9 cellular contexts compared by ENCODE assay signal in the genomic region with DNA sequence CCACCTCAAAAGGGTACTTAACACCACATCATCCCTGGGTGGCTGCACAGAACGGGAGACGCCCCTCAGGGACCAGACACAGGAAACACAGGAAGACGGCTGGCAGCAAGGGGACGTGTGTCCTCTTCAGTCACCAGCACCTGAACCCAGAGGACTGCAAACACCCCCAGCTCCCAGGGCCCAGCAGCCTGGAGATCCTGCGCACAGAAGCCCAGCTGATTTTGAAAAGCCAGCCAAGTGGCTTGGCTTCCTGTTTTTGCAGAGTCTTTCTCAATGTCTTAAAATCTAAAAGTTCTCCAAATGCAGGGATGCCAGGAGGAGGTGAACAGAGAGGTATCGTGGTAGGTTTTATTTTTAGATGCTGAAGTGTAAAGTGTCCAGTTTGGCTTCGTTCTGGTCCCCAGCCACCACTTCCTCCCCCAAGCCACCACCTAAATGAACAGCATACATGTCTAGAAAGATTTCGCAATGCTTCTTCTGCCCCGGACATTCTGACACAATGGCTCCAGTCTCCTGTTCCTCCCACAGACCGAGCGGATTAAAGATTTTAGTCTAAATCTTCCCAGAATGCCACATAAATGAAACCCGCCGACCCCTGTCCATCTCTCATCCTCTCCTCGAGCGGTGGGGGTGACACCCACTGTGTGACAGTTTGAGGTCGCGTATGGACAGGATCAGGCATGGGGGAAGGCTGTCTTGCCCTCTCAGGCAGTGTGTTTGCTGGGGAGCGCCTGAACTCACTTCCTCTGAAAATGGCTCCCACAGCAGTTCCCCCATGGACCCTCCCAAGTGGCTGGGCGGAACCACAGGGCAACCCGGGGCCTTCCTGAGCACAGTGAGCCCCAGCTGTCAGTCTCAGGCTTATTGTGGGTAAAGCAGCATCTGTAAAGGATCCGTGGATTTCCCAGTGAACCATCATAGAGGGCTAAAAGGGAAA. TPM values are rescaled to one million over a fixed set of nuclear protein-coding genes. Genes with fewer than 3 reads are reported as not detected.
DNase-seq lines count a peak whose midpoint lies in the region; ATAC-seq, FAIRE-seq and TF ChIP-seq lines count a peak whose summit lies in the region.
"Had no signal": no experiment of that assay in that cellular context is flagged by ENCODE, and none has a peak within 500 bp of the region (broad histone marks: within the 10 kb centered on the region; RNA-seq: fewer than 3 reads in every experiment).

No MANE protein-coding gene starts in this region.

- intact Hi-C loops in HepG2 (cut with micrococcal nuclease; ENCODE audit: unreplicated experiment) = no loop called here

- WGBS in HepG2 (ENCODE audit: low lambda C conversion rate) = 14% methylated on average over 11 of the region's 21 CpGs

- FAIRE-seq in HepG2 (lab: Jason Lieb, UNC) = peak; percentile 85
- FAIRE-seq: G401.6 had no signal

- peaks cover 25% of the 10 kb centered on the region for H3K4me1 ChIP-seq in HepG2 (ENCODE audit: insufficient read depth, low read length)

- no peaks in the 10 kb centered on the region for H3K27me3 ChIP-seq in HepG2 (ENCODE audit: control insufficient read depth in 1 of 2, insufficient read depth in 2 of 2, low read length in 2 of 2)

- no peak overlapping the region for H2AFZ ChIP-seq in HepG2 (ENCODE audit: low read length)

- TF ChIP-seq POLR2A in HepG2 (IDR thresholded peaks at IDR 0.05; ENCODE audit: insufficient read depth in 1 of 2, low read depth in 2 of 2, low read length in 2 of 2) = no peak

- TF ChIP-seq RAD21 in HepG2 (CRISPR knock-in tag; IDR thresholded peaks at IDR 0.05) = no peak

- H4K20me1 ChIP-seq in HepG2 (ENCODE audit: insufficient read depth, low read length) = no peaks in the 10 kb centered on the region

- TF ChIP-seq EP300 in HepG2 (IDR thresholded peaks at IDR 0.05; ENCODE audit: low read depth in 2 of 2, low read length in 2 of 2) = no peak
- TF ChIP-seq EP300 in HepG2 (CRISPR knock-in tag; IDR thresholded peaks at IDR 0.05; ENCODE audit: borderline replicate concordance) = no peak

- DNase-seq in AG08395 (ENCODE audit: low spot score) (peak; percentile 46), HCEC 1CT (peak; percentile 33), amniotic epithelial cell (ENCODE audit: low read depth) (peak; percentile 67), HepG2 (ENCODE audit: low spot score) (peak; percentile 62), NCI-H526 treated with DMSO at 0.1 percent for 48 hours (lab: John Stamatoyannopoulos, UW) (no peak)
- DNase-seq in central memory CD4-positive, alpha-beta T cell = no peak

- no peak overlapping the region; the same call in 1 of the 2 replicates for H3K9ac ChIP-seq in HepG2 (ENCODE audit: insufficient read depth, low read depth, low read length)

- H3K4me3 ChIP-seq in HepG2 (replicated peaks in 1 of 3; ENCODE audit: insufficient read depth in 1 of 3, low read depth in 2 of 3, low read length in 3 of 3) = peak overlapping the region in 1 of 3 experiments; percentile 54; a peak in 2 of 6 replicates

- TF ChIP-seq CTCF in HepG2 (CRISPR knock-in tag; IDR thresholded peaks at IDR 0.05) = no peak

- CTCF ChIA-PET in HepG2 (lab: Yijun Ruan, JAX; ENCODE audit: low intra/inter-chr PET ratio, low total read pairs) = no interaction called here

- 0 out of 5 replicates have a peak, but pooled peaks cover 0 to 3% of the 10 kb centered on the region in 2 experiments for H3K36me3 ChIP-seq in HepG2 (replicated peaks in 1 of 2; ENCODE audit: control insufficient read depth in 1 of 2, insufficient read depth in 2 of 2, low read length in 2 of 2)

- H3K4me2 ChIP-seq in HepG2 (ENCODE audit: low read depth, low read length) = peak overlapping the region; percentile 66

- peak overlapping the region; percentile 0 for H3K27ac ChIP-seq in HepG2 (ENCODE audit: extremely low read length, insufficient read depth, low read length)

- POLR2A ChIA-PET in HepG2 (lab: Yijun Ruan, JAX) = no interaction called here

- H3K79me2 ChIP-seq in HepG2 (ENCODE audit: insufficient read depth, low read length) = no peaks in the 10 kb centered on the region

- ATAC-seq in HepG2 (peak; percentile 83), HG03378 (IDR thresholded peaks at IDR 0.05; ENCODE audit: unreplicated experiment) (no peak), GM21723 (IDR thresholded peaks at IDR 0.05; ENCODE audit: unreplicated experiment) (no peak)

- no TSS peak for BruUV-seq in HepG2 (replicated peaks; lab: Mats Ljungman, UMichigan)

- no peaks in the 10 kb centered on the region for H3K9me3 ChIP-seq in HepG2 (ENCODE audit: low read length)

- in situ Hi-C loops in HepG2 (cut with HindIII; ENCODE audit: extremely low pct_ligation_motif_present, low pct_unique_long_range_greater_than_20kb) = no loop called here

TF ChIP-seq in HepG2, 621 proteins besides CTCF, POLR2A, EP300 and RAD21 (continues in another document):
- TF ChIP-seq, protein P1, sequence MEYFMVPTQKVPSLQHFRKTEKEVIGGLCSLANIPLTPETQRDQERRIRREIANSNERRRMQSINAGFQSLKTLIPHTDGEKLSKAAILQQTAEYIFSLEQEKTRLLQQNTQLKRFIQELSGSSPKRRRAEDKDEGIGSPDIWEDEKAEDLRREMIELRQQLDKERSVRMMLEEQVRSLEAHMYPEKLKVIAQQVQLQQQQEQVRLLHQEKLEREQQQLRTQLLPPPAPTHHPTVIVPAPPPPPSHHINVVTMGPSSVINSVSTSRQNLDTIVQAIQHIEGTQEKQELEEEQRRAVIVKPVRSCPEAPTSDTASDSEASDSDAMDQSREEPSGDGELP (IDR thresholded peaks at IDR 0.05; ENCODE audit: borderline replicate concordance, low read depth) = peak; percentile 34; the same call in 1 of the 2 replicates
- TF ChIP-seq NCOA1 (CRISPR knock-in tag; IDR thresholded peaks at IDR 0.05) (no peak), SMYD3 (CRISPR knock-in tag; IDR thresholded peaks at IDR 0.05) (no peak), SETDB1 (CRISPR knock-in tag; IDR thresholded peaks at IDR 0.05; ENCODE audit: borderline replicate concordance) (no peak), ZNF891 (CRISPR knock-in tag; IDR thresholded peaks at IDR 0.05) (no peak), CEBPB (IDR thresholded peaks at IDR 0.05; ENCODE audit: borderline replicate concordance, low read depth, low read length) (peak; percentile 98), SALL1 (CRISPR knock-in tag; IDR thresholded peaks at IDR 0.05) (peak; percentile 24; the same call in 1 of the 2 replicates), ZNF720 (CRISPR knock-in tag; IDR thresholded peaks at IDR 0.05) (no peak)
- TF ChIP-seq, protein P2, sequence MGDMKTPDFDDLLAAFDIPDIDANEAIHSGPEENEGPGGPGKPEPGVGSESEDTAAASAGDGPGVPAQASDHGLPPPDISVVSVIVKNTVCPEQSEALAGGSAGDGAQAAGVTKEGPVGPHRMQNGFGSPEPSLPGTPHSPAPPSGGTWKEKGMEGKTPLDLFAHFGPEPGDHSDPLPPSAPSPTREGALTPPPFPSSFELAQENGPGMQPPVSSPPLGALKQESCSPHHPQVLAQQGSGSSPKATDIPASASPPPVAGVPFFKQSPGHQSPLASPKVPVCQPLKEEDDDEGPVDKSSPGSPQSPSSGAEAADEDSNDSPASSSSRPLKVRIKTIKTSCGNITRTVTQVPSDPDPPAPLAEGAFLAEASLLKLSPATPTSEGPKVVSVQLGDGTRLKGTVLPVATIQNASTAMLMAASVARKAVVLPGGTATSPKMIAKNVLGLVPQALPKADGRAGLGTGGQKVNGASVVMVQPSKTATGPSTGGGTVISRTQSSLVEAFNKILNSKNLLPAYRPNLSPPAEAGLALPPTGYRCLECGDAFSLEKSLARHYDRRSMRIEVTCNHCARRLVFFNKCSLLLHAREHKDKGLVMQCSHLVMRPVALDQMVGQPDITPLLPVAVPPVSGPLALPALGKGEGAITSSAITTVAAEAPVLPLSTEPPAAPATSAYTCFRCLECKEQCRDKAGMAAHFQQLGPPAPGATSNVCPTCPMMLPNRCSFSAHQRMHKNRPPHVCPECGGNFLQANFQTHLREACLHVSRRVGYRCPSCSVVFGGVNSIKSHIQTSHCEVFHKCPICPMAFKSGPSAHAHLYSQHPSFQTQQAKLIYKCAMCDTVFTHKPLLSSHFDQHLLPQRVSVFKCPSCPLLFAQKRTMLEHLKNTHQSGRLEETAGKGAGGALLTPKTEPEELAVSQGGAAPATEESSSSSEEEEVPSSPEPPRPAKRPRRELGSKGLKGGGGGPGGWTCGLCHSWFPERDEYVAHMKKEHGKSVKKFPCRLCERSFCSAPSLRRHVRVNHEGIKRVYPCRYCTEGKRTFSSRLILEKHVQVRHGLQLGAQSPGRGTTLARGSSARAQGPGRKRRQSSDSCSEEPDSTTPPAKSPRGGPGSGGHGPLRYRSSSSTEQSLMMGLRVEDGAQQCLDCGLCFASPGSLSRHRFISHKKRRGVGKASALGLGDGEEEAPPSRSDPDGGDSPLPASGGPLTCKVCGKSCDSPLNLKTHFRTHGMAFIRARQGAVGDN (CRISPR knock-in tag; IDR thresholded peaks at IDR 0.05) = peak; percentile 50; the same call in 1 of the 2 replicates

RNA-seq across cellular contexts. Expression of a gene that starts 41.6 kb away (rescaled TPM):
- 20.5 and 28.1 TPM in 2 replicates for total RNA-seq in HepG2 (2016; rRNA removed; fragmentation: Illumina TruSeq; extraction: Trizol)
- total RNA-seq in HepG2 (2016; cell fraction: cytosol; rRNA removed; fragmentation: Illumina TruSeq; extraction: Trizol; ENCODE audit: low read depth) = 8.4 and 11.5 TPM in 2 replicates
- 15.9 and 20.1 TPM in 2 replicates for total RNA-seq in HepG2 (2016; cell fraction: insoluble cytoplasmic fraction; rRNA removed; fragmentation: Illumina TruSeq; extraction: Trizol)
- 31.0 and 31.9 TPM in 2 replicates for total RNA-seq in HepG2 (2016; cell fraction: membrane; rRNA removed; fragmentation: Illumina TruSeq; extraction: Trizol)
- 11.8 and 15.8 TPM in 2 replicates for total RNA-seq in HepG2 (2016; cell fraction: nucleus; rRNA removed; fragmentation: Illumina TruSeq; extraction: Trizol)
- 47.5 and 64.2 TPM in 2 replicates for polyA plus RNA-seq in HepG2 (2011; rRNA removed)
- polyA plus RNA-seq in HepG2 (2011; cell fraction: cytosol; rRNA removed) = 30.0 and 37.2 TPM in 2 replicates
- 30.6 and 37.4 TPM in 2 replicates for polyA plus RNA-seq in HepG2 (2011; cell fraction: nucleus; rRNA removed)
- 17.7 and 18.1 TPM in 2 replicates for polyA plus RNA-seq in HepG2 (2012)
- polyA plus RNA-seq in HepG2 (2016; cell fraction: cytosol; fragmentation: Illumina TruSeq; extraction: Trizol; ENCODE audit: low read depth) = 21.3 and 21.6 TPM in 2 replicates
- polyA plus RNA-seq in HepG2 (2016; cell fraction: insoluble cytoplasmic fraction; fragmentation: Illumina TruSeq; extraction: Trizol; ENCODE audit: low read depth) = 28.1 and 40.5 TPM in 2 replicates
- 43.7 and 50.0 TPM in 2 replicates for polyA plus RNA-seq in HepG2 (2016; cell fraction: membrane; fragmentation: Illumina TruSeq; extraction: Trizol; ENCODE audit: low read depth)
- 24.0 and 25.1 TPM in 2 replicates for polyA plus RNA-seq in HepG2 (2016; cell fraction: nucleus; fragmentation: Illumina TruSeq; extraction: Trizol; ENCODE audit: insufficient read depth, low read depth)
- polyA minus RNA-seq in HepG2 (2011; rRNA and poly(A)+ RNA removed; ENCODE audit: low replicate concordance) = 147 and 407 TPM in 2 replicates
- 32.5 and 39.1 TPM in 2 replicates for polyA minus RNA-seq in HepG2 (2011; cell fraction: cytosol; rRNA and poly(A)+ RNA removed)
- polyA minus RNA-seq in HepG2 (2011; cell fraction: nucleus; rRNA and poly(A)+ RNA removed) = 12.5 and 17.4 TPM in 2 replicates

Comparison
In these comparisons a context has a peak if more than half of its experiments do, and no peak if none do; other contexts are left out.
1. DNase-seq: peak in AG08395 (single experiment), HCEC 1CT (single experiment), amniotic epithelial cell (single experiment) and HepG2 (single experiment); none in central memory CD4-positive, alpha-beta T cell (single experiment) and NCI-H526 treated with DMSO at 0.1 percent for 48 hours (single experiment).